ENCODE assay signal across 23 cellular contexts in the genomic region with DNA sequence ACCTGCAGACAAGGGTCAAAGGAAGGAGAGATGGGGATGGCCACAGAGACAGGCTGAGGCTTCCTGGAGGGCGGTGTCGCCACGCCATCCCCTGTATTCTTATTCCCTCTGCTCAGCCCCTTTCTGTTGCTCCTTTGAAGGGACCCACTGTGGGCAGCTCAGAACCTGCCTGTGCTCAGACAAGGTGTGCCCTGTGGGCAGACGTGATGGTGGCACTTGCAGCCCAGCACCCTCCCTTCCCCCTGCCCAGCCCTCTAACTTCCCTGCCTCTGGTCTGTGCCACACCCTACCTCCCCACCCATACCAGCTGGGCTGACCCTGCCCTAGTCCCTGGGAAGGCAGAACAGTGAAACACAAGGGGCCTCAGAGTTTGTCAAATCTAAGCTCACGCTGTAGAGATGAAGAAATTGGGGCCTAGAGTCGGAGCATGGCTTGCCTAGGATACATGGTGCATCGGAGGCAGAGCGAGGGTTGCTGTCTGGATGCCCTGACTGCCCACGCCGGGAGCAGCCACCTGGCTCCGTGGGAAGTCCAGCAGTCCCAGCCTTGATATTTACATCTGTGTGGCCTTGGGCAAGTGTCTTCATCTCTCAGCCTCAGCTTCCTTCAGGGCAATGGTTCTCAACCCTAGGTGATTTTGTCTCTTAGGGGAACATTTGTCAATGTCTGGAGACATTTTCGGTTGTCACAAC.
DNase-seq lines count a peak whose midpoint lies in the region; ATAC-seq, FAIRE-seq and TF ChIP-seq lines count a peak whose summit lies in the region.
"Had no signal": no experiment of that assay in that cellular context is flagged by ENCODE, and none has a peak within 500 bp of the region (broad histone marks: within the 10 kb centered on the region; RNA-seq: fewer than 3 reads in every experiment).

No MANE protein-coding gene starts in this region.

- no peak overlapping the region for H3K4me3 Mint-ChIP-seq in stimulated activated naive CD8-positive, alpha-beta T cell treated with anti-CD3 and anti-CD28 coated beads, Interleukin-15, Interleukin-2, amounts not matched to agents 100 ng/mL and 50 ng/mL, for 24 hours
- no peak overlapping the region for H3K4me3 Mint-ChIP-seq in T-helper 17 cell
- peak overlapping the region; percentile 15 to 52 for H3K4me3 Mint-ChIP-seq in stimulated activated naive CD8-positive, alpha-beta T cell treated with anti-CD3 and anti-CD28 coated beads, Interleukin-15, amount 100 ng/mL, for 72 hours
- H3K4me3 Mint-ChIP-seq: naive B cell had no signal

- no peaks in the 10 kb centered on the region for H3K36me3 ChIP-seq in kidney (ENCODE audit: control insufficient read depth in 1 of 2, insufficient read depth in 2 of 2, low read length in 2 of 2)
- H3K36me3 ChIP-seq: brain microvascular endothelial cell, stomach, transverse colon had no signal

- H3K4me1 ChIP-seq in kidney (ENCODE audit: control insufficient read depth in 1 of 2, insufficient read depth in 1 of 2, low read depth in 1 of 2, low read length in 2 of 2), result no peaks in the 10 kb centered on the region
- H3K4me1 ChIP-seq: stomach, transverse colon had no signal

- no peak for ATAC-seq in stimulated activated naive CD8-positive, alpha-beta T cell treated with anti-CD3 and anti-CD28 coated beads, Interleukin-15, Interleukin-2, amounts not matched to agents 100 U/mL and 50 U/mL, for 24 hours
- ATAC-seq in T-helper 17 cell (no peak), HG03280 (IDR thresholded peaks at IDR 0.05; ENCODE audit: unreplicated experiment) (no peak), GM21717 (IDR thresholded peaks at IDR 0.05; ENCODE audit: unreplicated experiment) (no peak)
- no peak for ATAC-seq in stimulated activated naive CD8-positive, alpha-beta T cell treated with anti-CD3 and anti-CD28 coated beads, Interleukin-15, amount 100 ng/mL, for 72 hours
- ATAC-seq: left lobe of liver, Panc1 had no signal

- H3K4me1 Mint-ChIP-seq in stimulated activated naive CD8-positive, alpha-beta T cell treated with anti-CD3 and anti-CD28 coated beads, Interleukin-15, Interleukin-2, amounts not matched to agents 100 ng/mL and 50 ng/mL, for 24 hours (ENCODE audit: low read depth), result peaks cover 91% of the 10 kb centered on the region
- peaks cover 9% of the 10 kb centered on the region for H3K4me1 Mint-ChIP-seq in T-helper 17 cell
- H3K4me1 Mint-ChIP-seq in stimulated activated naive CD8-positive, alpha-beta T cell treated with anti-CD3 and anti-CD28 coated beads, Interleukin-15, amount 100 ng/mL, for 72 hours, result peaks cover 91% of the 10 kb centered on the region

- H3K9me3 ChIP-seq in T-helper 17 cell (ENCODE audit: control insufficient read depth, low read length, poor library complexity, severe bottlenecking) (no peaks in the 10 kb centered on the region), kidney (ENCODE audit: control insufficient read depth in 1 of 2, low read length in 2 of 2) (no peaks in the 10 kb centered on the region)
- H3K9me3 ChIP-seq: stomach, transverse colon had no signal

- peak overlapping the region; percentile 86 for H3K27ac Mint-ChIP-seq in stimulated activated naive CD8-positive, alpha-beta T cell treated with anti-CD3 and anti-CD28 coated beads, Interleukin-15, Interleukin-2, amounts not matched to agents 100 ng/mL and 50 ng/mL, for 24 hours
- H3K27ac Mint-ChIP-seq in T-helper 17 cell, result peak overlapping the region; percentile 77
- peak overlapping the region in 1 of 2 donors; percentile 86 for H3K27ac Mint-ChIP-seq in stimulated activated naive CD8-positive, alpha-beta T cell treated with anti-CD3 and anti-CD28 coated beads, Interleukin-15, amount 100 ng/mL, for 72 hours

- no peaks in the 10 kb centered on the region for H3K27me3 Mint-ChIP-seq in stimulated activated naive CD8-positive, alpha-beta T cell treated with anti-CD3 and anti-CD28 coated beads, Interleukin-15, Interleukin-2, amounts not matched to agents 100 ng/mL and 50 ng/mL, for 24 hours
- H3K27me3 Mint-ChIP-seq in T-helper 17 cell, result no peaks in the 10 kb centered on the region
- no peaks in the 10 kb centered on the region for H3K27me3 Mint-ChIP-seq in stimulated activated naive CD8-positive, alpha-beta T cell treated with anti-CD3 and anti-CD28 coated beads, Interleukin-15, amount 100 ng/mL, for 72 hours
- H3K27me3 Mint-ChIP-seq: naive B cell had no signal

- no peak overlapping the region for H3K9ac ChIP-seq in kidney (ENCODE audit: low read length in 2 of 2)

- no peak overlapping the region for H3K27ac ChIP-seq in kidney (ENCODE audit: low read depth in 2 of 2, low read length in 2 of 2)
- H3K27ac ChIP-seq: brain microvascular endothelial cell, stomach, transverse colon had no signal

- no peaks in the 10 kb centered on the region for H3K9me3 Mint-ChIP-seq in stimulated activated naive CD8-positive, alpha-beta T cell treated with anti-CD3 and anti-CD28 coated beads, Interleukin-15, Interleukin-2, amounts not matched to agents 100 ng/mL and 50 ng/mL, for 24 hours
- peaks cover 10 to 17% of the 10 kb centered on the region in 2 donors for H3K9me3 Mint-ChIP-seq in stimulated activated naive CD8-positive, alpha-beta T cell treated with anti-CD3 and anti-CD28 coated beads, Interleukin-15, amount 100 ng/mL, for 72 hours

- no peak for DNase-seq in stimulated activated naive CD8-positive, alpha-beta T cell treated with anti-CD3 and anti-CD28 coated beads, Interleukin-15, Interleukin-2, amounts not matched to agents 100 U/mL and 50 U/mL, for 24 hours
- DNase-seq in T-helper 17 cell, result no peak
- DNase-seq in kidney, result peak; percentile 43
- no peak for DNase-seq in stimulated activated naive CD8-positive, alpha-beta T cell treated with anti-CD3 and anti-CD28 coated beads, Interleukin-15, amount 100 ng/mL, for 72 hours
- DNase-seq in GM03348 (ENCODE audit: low spot score), result no peak
- DNase-seq: activated CD8-positive, alpha-beta memory T cell treated with anti-CD3 and anti-CD28 coated beads, Interleukin-2, amount 50 U/mL, for 4 hours; brain microvascular endothelial cell; effector CD8-positive, alpha-beta T cell; foreskin fibroblast; MM.1S; naive B cell; NCI-H1417 treated with DMSO at 0.1 percent for 48 hours; NCI-H82; SHP77 treated with DMSO at 0.1 percent for 48 hours; stimulated activated CD4-positive, alpha-beta T cell treated with anti-CD3 and anti-CD28 coated beads, Interleukin-4, amount 100 ng/mL, for 4 hours; stomach; SW 1271; transverse colon had no signal

- intact Hi-C loops in kidney (cut with DNase I), result no loop called here

- no peak for FAIRE-seq in kidney (lab: Jason Lieb, UNC)

- H3K4me3 ChIP-seq in kidney (ENCODE audit: low read length in 2 of 2), result no peak overlapping the region
- H3K4me3 ChIP-seq: stomach, transverse colon had no signal

- TF ChIP-seq CTCF in kidney (IDR thresholded peaks at IDR 0.05; ENCODE audit: borderline replicate concordance, extremely low read depth, insufficient read depth), result no peak

- H3K36me3 Mint-ChIP-seq in stimulated activated naive CD8-positive, alpha-beta T cell treated with anti-CD3 and anti-CD28 coated beads, Interleukin-15, Interleukin-2, amounts not matched to agents 100 ng/mL and 50 ng/mL, for 24 hours (ENCODE audit: low read depth), result peaks cover 14% of the 10 kb centered on the region
- H3K36me3 Mint-ChIP-seq in T-helper 17 cell (ENCODE audit: low read depth), result no peaks in the 10 kb centered on the region
- H3K36me3 Mint-ChIP-seq: naive B cell had no signal

Comparison
In these comparisons a context has a peak if more than half of its experiments do, and no peak if none do; other contexts are left out.
1. H3K4me3 Mint-ChIP-seq: peak in stimulated activated naive CD8-positive, alpha-beta T cell treated with anti-CD3 and anti-CD28 coated beads, Interleukin-15, amount 100 ng/mL, for 72 hours (2 of 2); none in stimulated activated naive CD8-positive, alpha-beta T cell treated with anti-CD3 and anti-CD28 coated beads, Interleukin-15, Interleukin-2, amounts not matched to agents 100 ng/mL and 50 ng/mL, for 24 hours (single experiment) and T-helper 17 cell (single experiment).